Comparison of ENCODE assay signal across 23 cellular contexts in the genomic region with DNA sequence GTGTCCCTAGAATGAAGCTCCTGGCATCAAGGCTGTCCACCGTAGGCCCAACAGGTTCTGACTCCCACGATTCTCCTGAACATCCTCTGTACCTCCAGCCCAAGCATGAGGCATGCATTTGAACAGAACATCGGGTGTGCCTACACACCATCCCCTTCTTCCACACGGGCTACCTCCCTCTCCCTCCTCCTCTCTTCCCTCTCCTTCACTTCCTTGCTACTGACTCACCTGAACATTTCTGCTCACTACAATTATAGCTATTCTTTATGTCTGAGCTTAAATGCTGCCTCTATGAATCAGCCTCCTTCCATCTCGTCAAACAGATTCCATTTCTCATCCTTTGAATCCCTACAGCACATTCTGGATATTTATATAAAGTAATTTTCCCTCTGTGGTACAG.
DNase-seq lines count a peak whose midpoint lies in the region; ATAC-seq, FAIRE-seq and TF ChIP-seq lines count a peak whose summit lies in the region.
"Had no signal": no experiment of that assay in that cellular context is flagged by ENCODE, and none has a peak within 500 bp of the region (broad histone marks: within the 10 kb centered on the region; RNA-seq: fewer than 3 reads in every experiment).

No MANE protein-coding gene starts in this region.

- H3K79me1 ChIP-seq in H1 (ENCODE audit: low read depth, low read length): no peaks in the 10 kb centered on the region

- CTCF ChIA-PET in PC-3 (lab: Charles Lee): no interaction called here
- CTCF ChIA-PET in H1 (lab: Charles Lee; ENCODE audit: partially characterized antibody): interaction anchor here (0.6 kb wide), 1 partner anchor 368 kb away, joined by 3 read pairs; no protein-coding TSS in a partner anchor

- TF ChIP-seq POLR2A in H1 (IDR thresholded peaks at IDR 0.05; ENCODE audit: control extremely low read depth in 1 of 2, low read depth in 2 of 2, low read length in 2 of 2) (no peak), stomach (IDR thresholded peaks at IDR 0.05) (no peak)

- H3K4me3 ChIP-seq in PC-3 (ENCODE audit: low read length) (no peak overlapping the region), H1 (ENCODE audit: extremely low read depth in 1 of 4, insufficient read depth in 2 of 4, low read depth in 3 of 4, low read length in 4 of 4) (no peak overlapping the region), keratinocyte (ENCODE audit: control insufficient read depth in 2 of 3, extremely low read depth in 1 of 3, insufficient read depth in 2 of 3, low read depth in 1 of 3, low read length in 3 of 3) (no peak overlapping the region), stomach (no peak overlapping the region)
- H3K4me3 ChIP-seq: A549; BLaER1 treated with 17β-estradiol and CSF1 and Interleukin-3, amounts not matched to agents 10 nM and 100 nM; Peyer's patch had no signal

- peak overlapping the region; percentile 37; the same call in 1 of the 2 replicates for H2BK20ac ChIP-seq in H1 (ENCODE audit: low read length)

- no peak overlapping the region for H3K56ac ChIP-seq in H1 (replicated peaks; ENCODE audit: insufficient read length, low read depth, low read length)

- TF ChIP-seq EP300 in H1 (IDR thresholded peaks at IDR 0.05; ENCODE audit: borderline replicate concordance in 1 of 2, low read depth in 2 of 2, low read length in 2 of 2) (no peak), stomach (IDR thresholded peaks at IDR 0.05) (no peak)

- no peaks in the 10 kb centered on the region for H4K20me1 ChIP-seq in PC-3 (ENCODE audit: low read length)
- no peaks in the 10 kb centered on the region for H4K20me1 ChIP-seq in H1 (replicated peaks in 1 of 2; ENCODE audit: control insufficient read depth in 1 of 2, insufficient read depth in 2 of 2, low read length in 2 of 2)
- no peaks in the 10 kb centered on the region for H4K20me1 ChIP-seq in keratinocyte (ENCODE audit: control insufficient read depth, extremely low read depth, insufficient read depth, low read length)
- H4K20me1 ChIP-seq: BLaER1 treated with 17β-estradiol and CSF1 and Interleukin-3, amounts not matched to agents 10 nM and 100 nM had no signal

- H3K9ac ChIP-seq in PC-3 (ENCODE audit: low read length): no peak overlapping the region
- no peak overlapping the region for H3K9ac ChIP-seq in H1 (replicated peaks in 1 of 4; ENCODE audit: extremely low read depth in 1 of 4, low read depth in 3 of 4, low read length in 3 of 4)
- no peak overlapping the region for H3K9ac ChIP-seq in keratinocyte (ENCODE audit: control insufficient read depth, extremely low read depth, insufficient read depth, low read length)
- H3K9ac ChIP-seq: BLaER1 treated with 17β-estradiol and CSF1 and Interleukin-3, amounts not matched to agents 10 nM and 100 nM; SK-N-SH had no signal

- no peak overlapping the region; the same call in 1 of the 2 replicates for H2AK5ac ChIP-seq in H1 (ENCODE audit: low read depth, low read length)

- H3K4me1 ChIP-seq in PC-3 (ENCODE audit: insufficient read depth, low read length) (no peaks in the 10 kb centered on the region), H1 (replicated peaks in 1 of 4; ENCODE audit: control insufficient read depth in 3 of 4, insufficient read depth in 4 of 4, low read length in 3 of 4) (peaks cover 0 to 18% (median 15%) of the 10 kb centered on the region in 4 experiments; a peak in 6 of 7 replicates), keratinocyte (ENCODE audit: control insufficient read depth, extremely low read depth, insufficient read depth, low read length) (peaks cover 10% of the 10 kb centered on the region), stomach (peaks cover 0 to 7% (median 0%) of the 10 kb centered on the region in 4 donors)
- H3K4me1 ChIP-seq: A549, Peyer's patch had no signal

- H4K5ac ChIP-seq in H1 (ENCODE audit: insufficient read length, low read depth, low read length): no peak overlapping the region

- H3K4me2 ChIP-seq in PC-3 (ENCODE audit: low read length) (no peak overlapping the region), H1 (ENCODE audit: insufficient read depth in 1 of 2, low read depth in 2 of 2, low read length in 2 of 2) (no peak overlapping the region), keratinocyte (ENCODE audit: control insufficient read depth, extremely low read depth, insufficient read depth, low read depth, low read length) (no peak overlapping the region)
- H3K4me2 ChIP-seq: A549; BLaER1 treated with 17β-estradiol and CSF1 and Interleukin-3, amounts not matched to agents 10 nM and 100 nM; SK-N-SH had no signal

- H3K9me3 ChIP-seq in PC-3 (ENCODE audit: low read length): no peaks in the 10 kb centered on the region
- no peaks in the 10 kb centered on the region for H3K9me3 ChIP-seq in H1 (ENCODE audit: insufficient read depth in 2 of 2, low read depth in 1 of 2, low read length in 1 of 2)
- H3K9me3 ChIP-seq in keratinocyte (ENCODE audit: control insufficient read depth, low read depth, low read length): no peaks in the 10 kb centered on the region
- no peaks in the 10 kb centered on the region for H3K9me3 ChIP-seq in stomach
- H3K9me3 ChIP-seq: A549, Peyer's patch, SK-N-SH had no signal

- H3K9me1 ChIP-seq in keratinocyte (ENCODE audit: control insufficient read depth, extremely low read depth, insufficient read depth, low read length): no peaks in the 10 kb centered on the region

- ATAC-seq in PC-3: no peak
- no peak for ATAC-seq in stimulated activated naive CD8-positive, alpha-beta T cell treated with anti-CD3 and anti-CD28 coated beads, Interleukin-15, Interleukin-2, amounts not matched to agents 100 U/mL and 50 U/mL, for 24 hours
- ATAC-seq: A549 had no signal

- H2BK120ac ChIP-seq in H1 (replicated peaks; ENCODE audit: low read depth, low read length): peak overlapping the region; percentile 34

- no peak overlapping the region for H3K18ac ChIP-seq in H1 (ENCODE audit: extremely low read depth, low read length)

- no peaks in the 10 kb centered on the region for H3K36me3 ChIP-seq in PC-3 (ENCODE audit: low read depth, low read length)
- no peaks in the 10 kb centered on the region for H3K36me3 ChIP-seq in H1 (ENCODE audit: control insufficient read depth in 2 of 4, insufficient read depth in 4 of 4, low read length in 3 of 4)
- H3K36me3 ChIP-seq in keratinocyte (ENCODE audit: control insufficient read depth in 2 of 2, extremely low read depth in 1 of 2, insufficient read depth in 2 of 2, low read length in 2 of 2): no peaks in the 10 kb centered on the region
- H3K36me3 ChIP-seq in stomach: no peaks in the 10 kb centered on the region
- H3K36me3 ChIP-seq: BLaER1 treated with 17β-estradiol and CSF1 and Interleukin-3, amounts not matched to agents 10 nM and 100 nM; Peyer's patch had no signal

- intact Hi-C loops in PC-3 (cut with micrococcal nuclease) (no loop called here), stomach (cut with DNase I; ENCODE audit: low total_unique reads) (no loop called here)

- no peak for TF ChIP-seq RAD21 in H1 (IDR thresholded peaks at IDR 0.05 in 1 of 2, conservative IDR thresholded peaks at IDR 0.05 in 1 of 2; ENCODE audit: low read depth in 2 of 2, low read length in 2 of 2)

- H3F3A ChIP-seq in PC-3 (ENCODE audit: low read length, unreplicated experiment): no peaks in the 10 kb centered on the region

- no peak overlapping the region for H3K23ac ChIP-seq in H1 (ENCODE audit: insufficient read length)

- FAIRE-seq in H1 (lab: Jason Lieb, UNC): no peak
- peak; percentile 87 for FAIRE-seq in keratinocyte (lab: Jason Lieb, UNC)
- FAIRE-seq: A549, D721Med had no signal

- dilution Hi-C loops in keratinocyte (cut with MboI; ENCODE audit: extremely low pct_ligation_motif_present, low sequenced_read_pairs): no loop called here

- no peak overlapping the region for H4K8ac ChIP-seq in H1 (ENCODE audit: extremely low read depth, insufficient read depth, low read length)

- peak; percentile 17 for DNase-seq in HT1080 (ENCODE audit: low read depth)
- peak; percentile 46 for DNase-seq in PC-3
- no peak for DNase-seq in H1 (ENCODE audit: low read depth in 1 of 2, low spot score in 2 of 2)
- DNase-seq in keratinocyte (ENCODE audit: low read depth, low spot score): no peak
- no peak for DNase-seq in NCI-H748 treated with DMSO at 0.1 percent for 48 hours (lab: John Stamatoyannopoulos, UW)
- DNase-seq in stimulated activated naive CD8-positive, alpha-beta T cell treated with anti-CD3 and anti-CD28 coated beads, Interleukin-15, Interleukin-2, amounts not matched to agents 100 U/mL and 50 U/mL, for 24 hours: no peak
- no peak for DNase-seq in mucosa of gallbladder (ENCODE audit: low spot score)
- no peak for DNase-seq in stomach
- DNase-seq: AML-193; CD4-positive, alpha-beta T cell; GOT3; HCEC 1CT; NCI-H1092; NCI-H1417 treated with DMSO at 0.1 percent for 48 hours; NCI-H1694 treated with DMSO at 0.1 percent for 48 hours; NCI-H2081; NCI-H524 treated with DMSO at 0.1 percent for 48 hours; Peyer's patch; SK-N-SH; SW 1271 had no signal

- POLR2A ChIA-PET in PC-3 (lab: Charles Lee; ENCODE audit: unreplicated experiment): no interaction called here
- POLR2A ChIA-PET in H1 (lab: Charles Lee; ENCODE audit: partially characterized antibody): no interaction called here

- no peak overlapping the region for H2BK5ac ChIP-seq in H1 (ENCODE audit: low read depth, low read length)

- H3K4ac ChIP-seq in H1 (replicated peaks; ENCODE audit: insufficient read length, low read depth, low read length): no peak overlapping the region

- peaks cover 14% of the 10 kb centered on the region; the same call in 1 of the 2 replicates for H3K27me3 ChIP-seq in PC-3 (ENCODE audit: low read length)
- H3K27me3 ChIP-seq in H1 (replicated peaks in 1 of 4; ENCODE audit: control insufficient read depth in 3 of 4, extremely low read depth in 1 of 4, insufficient read depth in 3 of 4, low read length in 3 of 4): no peaks in the 10 kb centered on the region; a peak in 1 of 7 replicates
- H3K27me3 ChIP-seq in keratinocyte (ENCODE audit: control insufficient read depth, extremely low read depth, insufficient read depth, low read length): no peaks in the 10 kb centered on the region
- H3K27me3 ChIP-seq in stomach: no peaks in the 10 kb centered on the region
- H3K27me3 ChIP-seq: BLaER1 treated with 17β-estradiol and CSF1 and Interleukin-3, amounts not matched to agents 10 nM and 100 nM; Peyer's patch had no signal

- peaks cover 2% of the 10 kb centered on the region; the same call in 1 of the 2 replicates for H3K23me2 ChIP-seq in H1 (ENCODE audit: low read depth, low read length)

- no TSS peak for BruUV-seq in PC-3 (replicated peaks; lab: Mats Ljungman, UMichigan)

- no peaks in the 10 kb centered on the region for H3K79me2 ChIP-seq in PC-3 (ENCODE audit: low read length)
- no peaks in the 10 kb centered on the region for H3K79me2 ChIP-seq in H1 (ENCODE audit: control insufficient read depth in 1 of 2, insufficient read depth in 2 of 2, low read length in 2 of 2)
- no peaks in the 10 kb centered on the region for H3K79me2 ChIP-seq in keratinocyte (ENCODE audit: control insufficient read depth, insufficient read depth, low read length)

- H4K91ac ChIP-seq in H1 (replicated peaks; ENCODE audit: insufficient read length, low read length): peak overlapping the region; percentile 61

- H3K14ac ChIP-seq in H1 (ENCODE audit: insufficient read length): no peak overlapping the region

- H3K9me2 ChIP-seq in PC-3 (replicated peaks; ENCODE audit: low read length): no peaks in the 10 kb centered on the region
- H3K9me2 ChIP-seq: SK-N-SH had no signal

- peak overlapping the region; percentile 48; the same call in 1 of the 2 replicates for H2BK15ac ChIP-seq in H1 (ENCODE audit: low read length)

- H2AFZ ChIP-seq in PC-3 (ENCODE audit: low read length) (no peak overlapping the region), H1 (ENCODE audit: low read length) (no peak overlapping the region), keratinocyte (ENCODE audit: control insufficient read depth, low read length) (peak overlapping the region; percentile 31)

- no peak overlapping the region for H3K27ac ChIP-seq in PC-3 (ENCODE audit: low read length)
- H3K27ac ChIP-seq in H1 (ENCODE audit: low read depth, low read length): no peak overlapping the region
- H3K27ac ChIP-seq in keratinocyte (ENCODE audit: control insufficient read depth, insufficient read depth, low read length): no peak overlapping the region
- no peak overlapping the region for H3K27ac ChIP-seq in stomach
- H3K27ac ChIP-seq: A549; BLaER1 treated with 17β-estradiol and CSF1 and Interleukin-3, amounts not matched to agents 10 nM and 100 nM; Peyer's patch had no signal

- H2BK12ac ChIP-seq in H1 (ENCODE audit: low read depth, low read length): peak overlapping the region; percentile 80

- no peak for TF ChIP-seq CTCF in PC-3 (conservative IDR thresholded peaks at IDR 0.05; ENCODE audit: low read depth, low read length)
- no peak for TF ChIP-seq CTCF in H1 (IDR thresholded peaks at IDR 0.05; ENCODE audit: control extremely low read depth in 1 of 3, insufficient read depth in 1 of 3, low read depth in 1 of 3, low read length in 3 of 3)
- no peak for TF ChIP-seq CTCF in keratinocyte (optimal IDR thresholded peaks at IDR 0.05 in 1 of 3, IDR thresholded peaks at IDR 0.05 in 1 of 3, conservative IDR thresholded peaks at IDR 0.05 in 1 of 3; ENCODE audit: extremely low read depth in 1 of 3, insufficient read depth in 2 of 3, low read length in 3 of 3)
- no peak for TF ChIP-seq CTCF in stomach (IDR thresholded peaks at IDR 0.05)

- WGBS in H1 (ENCODE audit: extremely low coverage in 1 of 2, insufficient coverage in 1 of 2, insufficient read length in 1 of 2, insufficient replicate concordance in 2 of 2, low coverage in 1 of 2, low lambda C conversion rate in 2 of 2, missing lambda C conversion rate in 1 of 2), 2 experiments: 86% methylated on average over 5 of the region's 5 CpGs; no CpG with 5 or more reads in 1 of the 2 experiments
- WGBS in stomach, 5 donors: 84 to 92% (median 86%) methylated on average over 5 of the region's 5 CpGs

Comparison
In these comparisons a context has a peak if more than half of its experiments do, and no peak if none do; other contexts are left out.
1. DNase-seq: peak in HT1080 (single experiment) and PC-3 (single experiment); none in H1 (0 of 2), keratinocyte (single experiment), NCI-H748 treated with DMSO at 0.1 percent for 48 hours (single experiment), stimulated activated naive CD8-positive, alpha-beta T cell treated with anti-CD3 and anti-CD28 coated beads, Interleukin-15, Interleukin-2, amounts not matched to agents 100 U/mL and 50 U/mL, for 24 hours (single experiment), mucosa of gallbladder (single experiment) and stomach (single experiment).